Comparison of ENCODE assay signal across 26 cellular contexts in genomic region chr15:56016281-56016680, GRCh38.
"Had no signal": no experiment of that assay in that cellular context is flagged by ENCODE, and none has a peak within 500 bp of the region (broad histone marks: within the 10 kb centered on the region; RNA-seq: fewer than 3 reads in every experiment).

No MANE protein-coding gene starts in this region.

- H3K27ac ChIP-seq: colonic mucosa, epithelial cell of prostate, esophagus muscularis mucosa, gastrocnemius medialis, heart right ventricle, left lung, lower lobe of right lung had no signal

- H3K27ac Mint-ChIP-seq: dendritic cell treated with granulocyte-macrophage colony-stimulating factor and Interleukin-4, amounts not matched to agents 40 ng/mL and 50 ng/mL, for 4 days; effector memory CD8-positive, alpha-beta T cell; endodermal cell; naive thymus-derived CD4-positive, alpha-beta T cell had no signal

- H3K27me3 Mint-ChIP-seq: dendritic cell treated with granulocyte-macrophage colony-stimulating factor and Interleukin-4, amounts not matched to agents 40 ng/mL and 50 ng/mL, for 4 days had no signal

- FAIRE-seq: endometrium, islet of Langerhans, keratinocyte had no signal

- H3K27me3 ChIP-seq: colonic mucosa, esophagus muscularis mucosa, gastrocnemius medialis, heart right ventricle, left lung had no signal

- H3K4me3 ChIP-seq: colonic mucosa, esophagus muscularis mucosa, gastrocnemius medialis, heart right ventricle, left lung, lower lobe of right lung had no signal

- H3K4me1 Mint-ChIP-seq: endodermal cell; naive thymus-derived CD4-positive, alpha-beta T cell had no signal

- ATAC-seq: effector memory CD8-positive, alpha-beta T cell; gastrocnemius medialis; heart right ventricle; left cardiac atrium; left lung; left ventricle myocardium superior; lower lobe of right lung; naive thymus-derived CD4-positive, alpha-beta T cell had no signal

- DNase-seq: colonic mucosa; cortex of kidney; effector CD8-positive, alpha-beta T cell; effector memory CD8-positive, alpha-beta T cell; endodermal cell; erythroblast; foreskin fibroblast; foreskin melanocyte; gastrocnemius medialis; glutamatergic neuron; head of caudate nucleus; heart right ventricle; hippocampal formation; left cardiac atrium; left lung; left ventricle myocardium superior; lower lobe of right lung; mesenchymal stem cell; midbrain; naive thymus-derived CD4-positive, alpha-beta T cell had no signal

- H3K36me3 ChIP-seq: colonic mucosa, esophagus muscularis mucosa, gastrocnemius medialis, heart right ventricle, left lung, lower lobe of right lung had no signal

- H3K4me1 ChIP-seq: colonic mucosa, esophagus muscularis mucosa, gastrocnemius medialis, heart right ventricle, left lung, lower lobe of right lung had no signal

- H3K9me3 ChIP-seq: colonic mucosa, esophagus muscularis mucosa, gastrocnemius medialis, lower lobe of right lung had no signal

- H3K4me3 Mint-ChIP-seq: dendritic cell treated with granulocyte-macrophage colony-stimulating factor and Interleukin-4, amounts not matched to agents 40 ng/mL and 50 ng/mL, for 4 days; effector memory CD8-positive, alpha-beta T cell; endodermal cell; naive thymus-derived CD4-positive, alpha-beta T cell had no signal
